In genomic region chr5:56910123-56910951, GRCh38 we compare ENCODE assay signal across 8 cellular contexts. TPM values are rescaled to one million over a fixed set of nuclear protein-coding genes. Genes with fewer than 3 reads are reported as not detected.
DNase-seq lines count a peak whose midpoint lies in the region; ATAC-seq, FAIRE-seq and TF ChIP-seq lines count a peak whose summit lies in the region.

No MANE protein-coding gene starts in this region.

- CTCF ChIA-PET in A549 (lab: Yijun Ruan, JAX), result interaction anchor here (0.6 to 1.9 kb wide), 7 partner anchors 10 to 310 kb away, joined by 3 to 10 read pairs (median 4); no protein-coding TSS in a partner anchor

- peak; percentile 47 to 54 for ATAC-seq in A549
- peak; percentile 13 for ATAC-seq in GM18499 (IDR thresholded peaks at IDR 0.05; ENCODE audit: insufficient read depth, unreplicated experiment)
- ATAC-seq in HG02885 (IDR thresholded peaks at IDR 0.05; ENCODE audit: poor library complexity, unreplicated experiment), result peak; percentile 21

- TF ChIP-seq CTCF in A549 (IDR thresholded peaks at IDR 0.05) (no peak), fibroblast of the aortic adventitia (IDR thresholded peaks at IDR 0.05; ENCODE audit: insufficient read depth, low read length) (no peak)

- no peak for TF ChIP-seq EP300 in A549 (IDR thresholded peaks at IDR 0.05)

- TF ChIP-seq POLR2A in A549 (IDR thresholded peaks at IDR 0.05; ENCODE audit: low read length), result no peak

- H3K4me1 ChIP-seq in A549, result peaks cover 4% of the 10 kb centered on the region; the same call in 1 of the 3 replicates

- DNase-seq in A549 (ENCODE audit: low read depth in 1 of 2, low spot score in 1 of 2) (no peak), NCI-H2029 treated with DMSO at 0.1 percent for 48 hours (lab: John Stamatoyannopoulos, UW) (peak; percentile 37), fibroblast of the aortic adventitia (ENCODE audit: low read depth) (no peak), non-pigmented ciliary epithelial cell (ENCODE audit: low read depth) (peak; percentile 36), islet precursor cell (no peak)
- DNase-seq in activated CD8-positive, alpha-beta memory T cell treated with anti-CD3 and anti-CD28 coated beads, Interleukin-2, amount 50 U/mL, for 48 hours, result peak; percentile 73

- WGBS in A549 (ENCODE audit: missing lambda C conversion rate), result 9% methylated on average over 32 of the region's 32 CpGs

- POLR2A ChIA-PET in A549 (lab: Yijun Ruan, JAX), result interaction anchor here (0.6 to 2.8 kb wide), 19 partner anchors 8 to 641 kb away, joined by 3 to 25 read pairs (median 5); partner anchors contain the start of gene GPBP1

- peak overlapping the region; percentile 71 for H3K4me3 ChIP-seq in A549
- H3K4me3 ChIP-seq in fibroblast of the aortic adventitia (ENCODE audit: low read depth, low read length), result peak overlapping the region; percentile 76

- H3K4me2 ChIP-seq in A549, result peak overlapping the region; percentile 91

- peak overlapping the region; percentile 86 to 94 for H3K27ac ChIP-seq in A549

- H3K9me3 ChIP-seq in A549, result no peaks in the 10 kb centered on the region

- no peak for TF ChIP-seq RAD21 in A549 (conservative IDR thresholded peaks at IDR 0.05 in 1 of 2, IDR thresholded peaks at IDR 0.05 in 1 of 2)

- no peak for FAIRE-seq in A549 (lab: Jason Lieb, UNC)

TF ChIP-seq in A549, 52 proteins besides CTCF, POLR2A, EP300 and RAD21:
- TF ChIP-seq HOXB5 (CRISPR knock-in tag; IDR thresholded peaks at IDR 0.05) (no peak), ZC3H11A (IDR thresholded peaks at IDR 0.05) (no peak), NR3C1 (IDR thresholded peaks at IDR 0.05) (no peak), NFE2L2 (conservative IDR thresholded peaks at IDR 0.05; ENCODE audit: low read length) (no peak), NPAS2 (CRISPR knock-in tag; IDR thresholded peaks at IDR 0.05; ENCODE audit: borderline replicate concordance) (no peak), BCL3 (IDR thresholded peaks at IDR 0.05) (0 out of 3 replicates have a peak, but pooled peaks have one; percentile 85), USF2 (IDR thresholded peaks at IDR 0.05) (peak; percentile 45; the same call in 1 of the 2 replicates), SMC3 (IDR thresholded peaks at IDR 0.05) (no peak), MAFK (IDR thresholded peaks at IDR 0.05; ENCODE audit: partially characterized antibody) (no peak), EHMT2 (IDR thresholded peaks at IDR 0.05; ENCODE audit: low read depth) (no peak), MYC (IDR thresholded peaks at IDR 0.05; ENCODE audit: borderline replicate concordance, low read length) (peak; percentile 9; the same call in 1 of the 2 replicates), JUN (IDR thresholded peaks at IDR 0.05) (no peak; a peak in 2 of 5 replicates), PHF8 (IDR thresholded peaks at IDR 0.05; ENCODE audit: borderline replicate concordance, low read depth) (peak; percentile 97), HES2 (IDR thresholded peaks at IDR 0.05) (no peak), GATA3 (IDR thresholded peaks at IDR 0.05; ENCODE audit: borderline replicate concordance) (0 out of 2 replicates have a peak, but pooled peaks have one; percentile 3), PBX3 (IDR thresholded peaks at IDR 0.05) (no peak), TFCP2L1 (CRISPR knock-in tag; IDR thresholded peaks at IDR 0.05) (no peak), TP53 (CRISPR knock-in tag; IDR thresholded peaks at IDR 0.05) (no peak), KDM1A (IDR thresholded peaks at IDR 0.05; ENCODE audit: low read depth) (no peak), FOSL2 (IDR thresholded peaks at IDR 0.05) (no peak), FOSL2 (CRISPR knock-in tag; IDR thresholded peaks at IDR 0.05) (no peak; the same call in 1 of the 2 replicates), CBX2 (IDR thresholded peaks at IDR 0.05; ENCODE audit: borderline replicate concordance, low read depth) (no peak), POLR2AphosphoS2 (conservative IDR thresholded peaks at IDR 0.05; ENCODE audit: low read length) (no peak), FOXS1 (CRISPR knock-in tag; IDR thresholded peaks at IDR 0.05) (no peak), RFX5 (IDR thresholded peaks at IDR 0.05) (no peak), KDM5A (IDR thresholded peaks at IDR 0.05) (no peak), CBX8 (IDR thresholded peaks at IDR 0.05) (no peak), JUNB (IDR thresholded peaks at IDR 0.05) (no peak), RARB (CRISPR knock-in tag; IDR thresholded peaks at IDR 0.05) (0 out of 2 replicates have a peak, but pooled peaks have one; percentile 42), RNF2 (IDR thresholded peaks at IDR 0.05; ENCODE audit: borderline replicate concordance, low read depth) (no peak), CHD4 (IDR thresholded peaks at IDR 0.05; ENCODE audit: borderline replicate concordance) (no peak), MAX (IDR thresholded peaks at IDR 0.05) (peak; percentile 39; the same call in 1 of the 2 replicates), ESRRA (IDR thresholded peaks at IDR 0.05; ENCODE audit: borderline replicate concordance, low read length) (no peak), BHLHE40 (IDR thresholded peaks at IDR 0.05; ENCODE audit: low read depth, low read length) (no peak), EHF (CRISPR knock-in tag; IDR thresholded peaks at IDR 0.05) (no peak), HOXA7 (CRISPR knock-in tag; IDR thresholded peaks at IDR 0.05) (no peak), ELK1 (IDR thresholded peaks at IDR 0.05; ENCODE audit: low read depth, low read length) (no peak), FOSB (CRISPR knock-in tag; IDR thresholded peaks at IDR 0.05) (no peak), ZNF302 (CRISPR knock-in tag; IDR thresholded peaks at IDR 0.05) (no peak), MAZ (IDR thresholded peaks at IDR 0.05; ENCODE audit: borderline replicate concordance, low read depth, low read length) (no peak)

RNA-seq across cellular contexts. Expression of gene SETD9, which starts 0.9 kb away (rescaled TPM):
- polyA plus RNA-seq in A549 (2011; rRNA removed), result 9.4 and 13.1 TPM in 2 replicates
- 3.6 and 4.3 TPM in 2 replicates for polyA plus RNA-seq in A549 (2012; cell fraction: cytosol; rRNA removed)
- 1.2 and 1.9 TPM in 2 replicates for polyA plus RNA-seq in A549 (2012; cell fraction: nucleus; rRNA removed)
- 8.5 to 9.4 TPM (median 8.7 TPM) in 3 replicates for polyA plus RNA-seq in A549 (2017; fragmentation: RNase III; extraction: RNeasy Plus Mini Kit Qiagen cat#74134 plus additional on column Dnase treatment)
- polyA minus RNA-seq in A549 (2011; rRNA and poly(A)+ RNA removed), result 2.9 and 3.0 TPM in 2 replicates
- 7.6 and 10.6 TPM in 2 replicates for total RNA-seq in fibroblast of the aortic adventitia (ENCODE audit: low replicate concordance)

RNA-seq across cellular contexts. Expression of gene MIER3, which starts 41.6 kb away (rescaled TPM):
- polyA plus RNA-seq in A549 (2011; rRNA removed) (20.8 and 26.1 TPM in 2 replicates), A549 (2017; fragmentation: RNase III; extraction: RNeasy Plus Mini Kit Qiagen cat#74134 plus additional on column Dnase treatment) (9.4 to 10.0 TPM (median 9.7 TPM) in 3 replicates)
- 3.3 and 3.5 TPM in 2 replicates for polyA plus RNA-seq in A549 (2012; cell fraction: cytosol; rRNA removed)
- 5.0 and 5.7 TPM in 2 replicates for polyA plus RNA-seq in A549 (2012; cell fraction: nucleus; rRNA removed)
- polyA minus RNA-seq in A549 (2011; rRNA and poly(A)+ RNA removed), result 26.4 and 33.6 TPM in 2 replicates
- total RNA-seq in fibroblast of the aortic adventitia (ENCODE audit: low replicate concordance), result 31.0 and 89.9 TPM in 2 replicates

Comparison
In these comparisons a context has a peak if more than half of its experiments do, and no peak if none do; other contexts are left out.
1. DNase-seq: peak in NCI-H2029 treated with DMSO at 0.1 percent for 48 hours (single experiment), activated CD8-positive, alpha-beta memory T cell treated with anti-CD3 and anti-CD28 coated beads, Interleukin-2, amount 50 U/mL, for 48 hours (single experiment) and non-pigmented ciliary epithelial cell (single experiment); none in A549 (0 of 2), fibroblast of the aortic adventitia (single experiment) and islet precursor cell (single experiment).
2. Peak in every context shown above with its lines, with median percentiles within 50 percentile points of each other: ATAC-seq.